Comparison of ENCODE assay signal across 8 cellular contexts in genomic region chr7:108415821-108416536, GRCh38. TPM values are rescaled to one million over a fixed set of nuclear protein-coding genes. Genes with fewer than 3 reads are reported as not detected.
DNase-seq lines count a peak whose midpoint lies in the region; ATAC-seq lines count a peak whose summit lies in the region.

No MANE protein-coding gene starts in this region.

- no peak overlapping the region for H3K4me3 Mint-ChIP-seq in activated CD8-positive, alpha-beta T cell treated with anti-CD3 and anti-CD28 coated beads, Interleukin-2, amount 10 ng/mL, durations not matched to agents 7 days and 5 days
- H3K4me3 Mint-ChIP-seq in memory B cell: peak overlapping the region; percentile 77

- peak; percentile 32 for DNase-seq in AG08396 (ENCODE audit: low spot score)
- DNase-seq in NCI-H1417 (lab: John Stamatoyannopoulos, UW): peak; percentile 51 to 86 (median 68)
- peak; percentile 57 for DNase-seq in activated CD8-positive, alpha-beta T cell treated with anti-CD3 and anti-CD28 coated beads, Interleukin-2, amount 10 ng/mL, durations not matched to agents 7 days and 5 days
- DNase-seq in memory B cell (ENCODE audit: low spot score in 2 of 2): peak in 1 of 2 donors; percentile 44
- DNase-seq in iPS-NIHi11 (ENCODE audit: low spot score): no peak
- DNase-seq in D341Med (ENCODE audit: low spot score): no peak

- H3K36me3 Mint-ChIP-seq in activated CD8-positive, alpha-beta T cell treated with anti-CD3 and anti-CD28 coated beads, Interleukin-2, amount 10 ng/mL, durations not matched to agents 7 days and 5 days (ENCODE audit: low read depth): no peaks in the 10 kb centered on the region
- H3K36me3 Mint-ChIP-seq in memory B cell: peaks cover 5% of the 10 kb centered on the region

- peaks cover 7% of the 10 kb centered on the region for H3K27me3 Mint-ChIP-seq in activated CD8-positive, alpha-beta T cell treated with anti-CD3 and anti-CD28 coated beads, Interleukin-2, amount 10 ng/mL, durations not matched to agents 7 days and 5 days (ENCODE audit: low read depth)
- peaks cover 9% of the 10 kb centered on the region for H3K27me3 Mint-ChIP-seq in memory B cell

- H3K9me3 Mint-ChIP-seq in activated CD8-positive, alpha-beta T cell treated with anti-CD3 and anti-CD28 coated beads, Interleukin-2, amount 10 ng/mL, durations not matched to agents 7 days and 5 days (ENCODE audit: insufficient read depth): no peaks in the 10 kb centered on the region
- peaks cover 4% of the 10 kb centered on the region for H3K9me3 Mint-ChIP-seq in memory B cell

- CTCF ChIA-PET in activated CD8-positive, alpha-beta T cell treated with anti-CD3 and anti-CD28 coated beads, Interleukin-2, amount 10 ng/mL, durations not matched to agents 7 days and 5 days (lab: Charles Lee): interaction anchor here (1.4 kb wide), 1 partner anchor 36 kb away, joined by 3 read pairs; no protein-coding TSS in a partner anchor

- H3K27ac Mint-ChIP-seq in activated CD8-positive, alpha-beta T cell treated with anti-CD3 and anti-CD28 coated beads, Interleukin-2, amount 10 ng/mL, durations not matched to agents 7 days and 5 days: no peak overlapping the region
- peak overlapping the region; percentile 89 for H3K27ac Mint-ChIP-seq in memory B cell

- peak; percentile 77 for ATAC-seq in GM18499 (IDR thresholded peaks at IDR 0.05; ENCODE audit: insufficient read depth, unreplicated experiment)
- ATAC-seq in HG02798 (IDR thresholded peaks at IDR 0.05; ENCODE audit: poor library complexity, unreplicated experiment): peak; percentile 85
- peak; percentile 86 for ATAC-seq in activated CD8-positive, alpha-beta T cell treated with anti-CD3 and anti-CD28 coated beads, Interleukin-2, amount 10 ng/mL, durations not matched to agents 7 days and 5 days
- ATAC-seq in memory B cell (ENCODE audit: low read depth): peak; percentile 87

- H3K4me1 Mint-ChIP-seq in activated CD8-positive, alpha-beta T cell treated with anti-CD3 and anti-CD28 coated beads, Interleukin-2, amount 10 ng/mL, durations not matched to agents 7 days and 5 days (ENCODE audit: low read depth): peaks cover 27% of the 10 kb centered on the region
- peaks cover 40% of the 10 kb centered on the region for H3K4me1 Mint-ChIP-seq in memory B cell

- POLR2A ChIA-PET in activated CD8-positive, alpha-beta T cell treated with anti-CD3 and anti-CD28 coated beads, Interleukin-2, amount 10 ng/mL, durations not matched to agents 7 days and 5 days (lab: Charles Lee): interaction anchor here (0.6 kb wide), 1 partner anchor 37 kb away, joined by 5 read pairs; no protein-coding TSS in a partner anchor

RNA-seq across cellular contexts. Expression of gene NRCAM, which starts 40.3 kb away (rescaled TPM):
- under 1 TPM; 0.05 to 0.47 TPM for total RNA-seq in activated CD8-positive, alpha-beta T cell treated with anti-CD3 and anti-CD28 coated beads, Interleukin-2, amount 10 ng/mL, durations not matched to agents 7 days and 5 days

Comparison
In these comparisons a context has a peak if more than half of its experiments do, and no peak if none do; other contexts are left out.
1. DNase-seq: peak in AG08396 (single experiment), NCI-H1417 (3 of 3) and activated CD8-positive, alpha-beta T cell treated with anti-CD3 and anti-CD28 coated beads, Interleukin-2, amount 10 ng/mL, durations not matched to agents 7 days and 5 days (single experiment); none in iPS-NIHi11 (single experiment) and D341Med (single experiment).
2. Peak in every context shown above with its lines, with median percentiles within 50 percentile points of each other: ATAC-seq.